Comparison of ENCODE assay signal across 8 cellular contexts in the genomic region with DNA sequence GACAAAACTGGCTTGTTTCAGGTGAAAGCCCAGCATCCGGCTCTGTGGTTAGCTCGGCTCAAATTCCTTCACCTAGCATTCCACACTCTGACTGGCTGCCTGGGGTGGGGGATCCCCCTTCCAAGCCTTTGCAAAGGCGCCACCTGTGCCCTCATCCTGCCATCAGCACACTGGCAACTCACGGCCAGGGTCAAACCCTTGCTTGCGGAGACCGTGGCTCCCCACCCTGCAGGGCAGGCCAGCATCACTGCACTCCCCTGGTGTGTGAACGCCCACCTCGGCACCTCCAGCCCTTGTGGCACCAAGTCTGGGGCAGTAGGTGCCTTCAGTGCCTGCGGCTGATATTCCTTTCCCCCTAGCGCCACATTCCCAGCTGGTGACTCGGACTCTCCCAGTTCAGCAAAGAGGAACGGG. TPM values are rescaled to one million over a fixed set of nuclear protein-coding genes. Genes with fewer than 3 reads are reported as not detected.
DNase-seq lines count a peak whose midpoint lies in the region; ATAC-seq and TF ChIP-seq lines count a peak whose summit lies in the region.

No MANE protein-coding gene starts in this region.

- no peaks in the 10 kb centered on the region for H3K27me3 Mint-ChIP-seq in activated CD8-positive, alpha-beta T cell treated with anti-CD3 and anti-CD28 coated beads, Interleukin-2, amount 10 ng/mL, durations not matched to agents 7 days and 5 days (ENCODE audit: low read depth)

- H3F3A ChIP-seq in smooth muscle cell (ENCODE audit: low read depth): peaks cover 10% of the 10 kb centered on the region

- H4K20me1 ChIP-seq in smooth muscle cell (ENCODE audit: low read depth): peaks cover 64% of the 10 kb centered on the region

- peaks cover 40% of the 10 kb centered on the region for H3K4me1 Mint-ChIP-seq in activated CD8-positive, alpha-beta T cell treated with anti-CD3 and anti-CD28 coated beads, Interleukin-2, amount 10 ng/mL, durations not matched to agents 7 days and 5 days (ENCODE audit: low read depth)

- H3K9ac ChIP-seq in smooth muscle cell (ENCODE audit: low read depth): peak overlapping the region; percentile 97

- H3K36me3 ChIP-seq in HEK293 (ENCODE audit: control insufficient read depth in 2 of 2, insufficient read depth in 1 of 2, low read length in 2 of 2) (peaks cover 6 to 49% of the 10 kb centered on the region in 2 experiments), smooth muscle cell (ENCODE audit: low read depth) (no peaks in the 10 kb centered on the region)

- peak overlapping the region; percentile 96 for H3K27ac ChIP-seq in HEK293 (ENCODE audit: extremely low read depth, low read depth, low read length)
- peak overlapping the region; percentile 98 for H3K27ac ChIP-seq in smooth muscle cell (ENCODE audit: low read depth)

- H3K4me1 ChIP-seq in HEK293 (ENCODE audit: control insufficient read depth, insufficient read depth, low read length) (peaks cover 12% of the 10 kb centered on the region), smooth muscle cell (ENCODE audit: low read depth) (peaks cover 19% of the 10 kb centered on the region)

- TF ChIP-seq CTCF in HEK293 (tag by site-specific recombination; IDR thresholded peaks at IDR 0.05): no peak
- no peak for TF ChIP-seq CTCF in smooth muscle cell (IDR thresholded peaks at IDR 0.05; ENCODE audit: borderline replicate concordance, insufficient read depth, poor library complexity, severe bottlenecking)

- H3K4me3 Mint-ChIP-seq in activated CD8-positive, alpha-beta T cell treated with anti-CD3 and anti-CD28 coated beads, Interleukin-2, amount 10 ng/mL, durations not matched to agents 7 days and 5 days: peak overlapping the region; percentile 99

- H3K4me3 ChIP-seq in HEK293 (ENCODE audit: low read depth, low read length) (peak overlapping the region; percentile 83), smooth muscle cell (peak overlapping the region; percentile 85)

- WGBS in smooth muscle cell (ENCODE audit: low lambda C conversion rate): 33% methylated on average over 12 of the region's 12 CpGs

- DNase-seq in activated CD8-positive, alpha-beta T cell treated with anti-CD3 and anti-CD28 coated beads, Interleukin-2, amount 10 ng/mL, durations not matched to agents 7 days and 5 days: peak; percentile 28
- DNase-seq in hepatic stellate cell (ENCODE audit: low spot score) (peak; percentile 50), smooth muscle cell (lab: John Stamatoyannopoulos, UW; ENCODE audit: unreplicated experiment) (no peak), NCI-H748 (lab: John Stamatoyannopoulos, UW; ENCODE audit: unreplicated experiment) (no peak), Kasumi-1 (lab: John Stamatoyannopoulos, UW) (no peak), SK-N-DZ (ENCODE audit: low spot score) (no peak)

- peaks cover 32% of the 10 kb centered on the region for H3K36me3 Mint-ChIP-seq in activated CD8-positive, alpha-beta T cell treated with anti-CD3 and anti-CD28 coated beads, Interleukin-2, amount 10 ng/mL, durations not matched to agents 7 days and 5 days (ENCODE audit: low read depth)

- POLR2A ChIA-PET in HEK293 (lab: Yijun Ruan, JAX): interaction anchor here (0.8 to 1.4 kb wide), 4 partner anchors 9 to 57 kb away, joined by 3 to 4 read pairs (median 4); partner anchors contain the start of genes SMCR8 and TOP3A
- POLR2A ChIA-PET in activated CD8-positive, alpha-beta T cell treated with anti-CD3 and anti-CD28 coated beads, Interleukin-2, amount 10 ng/mL, durations not matched to agents 7 days and 5 days (lab: Charles Lee): no interaction called here

- peak overlapping the region; percentile 93 for H3K27ac Mint-ChIP-seq in activated CD8-positive, alpha-beta T cell treated with anti-CD3 and anti-CD28 coated beads, Interleukin-2, amount 10 ng/mL, durations not matched to agents 7 days and 5 days

- ATAC-seq in activated CD8-positive, alpha-beta T cell treated with anti-CD3 and anti-CD28 coated beads, Interleukin-2, amount 10 ng/mL, durations not matched to agents 7 days and 5 days: no peak
- no peak for ATAC-seq in HG02870 (IDR thresholded peaks at IDR 0.05; ENCODE audit: unreplicated experiment)

- H3K9me3 Mint-ChIP-seq in activated CD8-positive, alpha-beta T cell treated with anti-CD3 and anti-CD28 coated beads, Interleukin-2, amount 10 ng/mL, durations not matched to agents 7 days and 5 days (ENCODE audit: insufficient read depth): no peaks in the 10 kb centered on the region

- no peaks in the 10 kb centered on the region for H3K27me3 ChIP-seq in smooth muscle cell (ENCODE audit: low read depth)

- no peak overlapping the region for H2AFZ ChIP-seq in smooth muscle cell (ENCODE audit: low read depth)

- H3K79me2 ChIP-seq in smooth muscle cell (ENCODE audit: low read depth): peaks cover 31% of the 10 kb centered on the region

- H3K4me2 ChIP-seq in smooth muscle cell: peak overlapping the region; percentile 91

- H3K9me3 ChIP-seq in HEK293 (ENCODE audit: control insufficient read depth, insufficient read depth, low read depth, low read length): no peaks in the 10 kb centered on the region
- no peaks in the 10 kb centered on the region for H3K9me3 ChIP-seq in smooth muscle cell (replicated peaks; ENCODE audit: low read depth)

- CTCF ChIA-PET in HEK293 (lab: Yijun Ruan, JAX): interaction anchor here (0.6 to 1.5 kb wide), 4 partner anchors 10 to 81 kb away, joined by 3 to 4 read pairs (median 3); no protein-coding TSS in a partner anchor
- CTCF ChIA-PET in activated CD8-positive, alpha-beta T cell treated with anti-CD3 and anti-CD28 coated beads, Interleukin-2, amount 10 ng/mL, durations not matched to agents 7 days and 5 days (lab: Charles Lee): no interaction called here

TF ChIP-seq in HEK293, 187 proteins besides CTCF, POLR2A, EP300 and RAD21:
- TF ChIP-seq, protein P1, sequence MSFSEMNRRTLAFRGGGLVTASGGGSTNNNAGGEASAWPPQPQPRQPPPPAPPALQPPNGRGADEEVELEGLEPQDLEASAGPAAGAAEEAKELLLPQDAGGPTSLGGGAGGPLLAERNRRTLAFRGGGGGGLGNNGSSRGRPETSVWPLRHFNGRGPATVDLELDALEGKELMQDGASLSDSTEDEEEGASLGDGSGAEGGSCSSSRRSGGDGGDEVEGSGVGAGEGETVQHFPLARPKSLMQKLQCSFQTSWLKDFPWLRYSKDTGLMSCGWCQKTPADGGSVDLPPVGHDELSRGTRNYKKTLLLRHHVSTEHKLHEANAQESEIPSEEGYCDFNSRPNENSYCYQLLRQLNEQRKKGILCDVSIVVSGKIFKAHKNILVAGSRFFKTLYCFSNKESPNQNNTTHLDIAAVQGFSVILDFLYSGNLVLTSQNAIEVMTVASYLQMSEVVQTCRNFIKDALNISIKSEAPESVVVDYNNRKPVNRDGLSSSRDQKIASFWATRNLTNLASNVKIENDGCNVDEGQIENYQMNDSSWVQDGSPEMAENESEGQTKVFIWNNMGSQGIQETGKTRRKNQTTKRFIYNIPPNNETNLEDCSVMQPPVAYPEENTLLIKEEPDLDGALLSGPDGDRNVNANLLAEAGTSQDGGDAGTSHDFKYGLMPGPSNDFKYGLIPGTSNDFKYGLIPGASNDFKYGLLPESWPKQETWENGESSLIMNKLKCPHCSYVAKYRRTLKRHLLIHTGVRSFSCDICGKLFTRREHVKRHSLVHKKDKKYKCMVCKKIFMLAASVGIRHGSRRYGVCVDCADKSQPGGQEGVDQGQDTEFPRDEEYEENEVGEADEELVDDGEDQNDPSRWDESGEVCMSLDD (tag by site-specific recombination; IDR thresholded peaks at IDR 0.05): 0 out of 2 replicates have a peak, but pooled peaks have one; percentile 7
- TF ChIP-seq ZNF585B (tag by site-specific recombination; IDR thresholded peaks at IDR 0.05): no peak
TF ChIP-seq in HEK293: peak in this region for 1.

RNA-seq across cellular contexts. Expression of gene FLII, which starts 1.3 kb away (rescaled TPM):
- 100 to 1,000 TPM; 338 to 364 TPM for total RNA-seq in activated CD8-positive, alpha-beta T cell treated with anti-CD3 and anti-CD28 coated beads, Interleukin-2, amount 10 ng/mL, durations not matched to agents 7 days and 5 days
- 132 and 149 TPM in 2 replicates for total RNA-seq in smooth muscle cell
- 188 and 210 TPM in 2 replicates for polyA plus RNA-seq in smooth muscle cell
- polyA plus RNA-seq in SK-N-DZ (2014; cell fraction: cytosol; rRNA removed): 45.9 and 54.5 TPM in 2 replicates
- polyA plus RNA-seq in SK-N-DZ (2014; cell fraction: nucleus; rRNA removed): 158 and 200 TPM in 2 replicates

RNA-seq across cellular contexts. Expression of gene MIEF2, which starts 3.2 kb away (rescaled TPM):
- 10 to 100 TPM in 1 of 2 experiments, 1 to 10 TPM in 1; 9.0 to 11.1 TPM for total RNA-seq in activated CD8-positive, alpha-beta T cell treated with anti-CD3 and anti-CD28 coated beads, Interleukin-2, amount 10 ng/mL, durations not matched to agents 7 days and 5 days
- 10.4 and 12.0 TPM in 2 replicates for total RNA-seq in smooth muscle cell
- 13.5 and 14.3 TPM in 2 replicates for polyA plus RNA-seq in smooth muscle cell
- polyA plus RNA-seq in SK-N-DZ (2014; cell fraction: cytosol; rRNA removed): 10.1 and 19.3 TPM in 2 replicates
- polyA plus RNA-seq in SK-N-DZ (2014; cell fraction: nucleus; rRNA removed): 34.9 and 35.8 TPM in 2 replicates

RNA-seq across cellular contexts. Expression of gene LLGL1, which starts 31.8 kb away (rescaled TPM):
- 10 to 100 TPM; 27.1 to 27.3 TPM for total RNA-seq in activated CD8-positive, alpha-beta T cell treated with anti-CD3 and anti-CD28 coated beads, Interleukin-2, amount 10 ng/mL, durations not matched to agents 7 days and 5 days
- 37.3 and 37.7 TPM in 2 replicates for total RNA-seq in smooth muscle cell
- 6.7 and 8.5 TPM in 2 replicates for polyA plus RNA-seq in smooth muscle cell
- 99.4 and 115 TPM in 2 replicates for polyA plus RNA-seq in SK-N-DZ (2014; cell fraction: cytosol; rRNA removed)
- polyA plus RNA-seq in SK-N-DZ (2014; cell fraction: nucleus; rRNA removed): 83.2 and 89.5 TPM in 2 replicates

RNA-seq across cellular contexts. Expression of gene TOP3A, which starts 57.5 kb away (rescaled TPM):
- total RNA-seq in activated CD8-positive, alpha-beta T cell treated with anti-CD3 and anti-CD28 coated beads, Interleukin-2, amount 10 ng/mL, durations not matched to agents 7 days and 5 days: 10 to 100 TPM; 75.9 to 77.3 TPM
- 19.9 and 40.9 TPM in 2 replicates for total RNA-seq in smooth muscle cell
- polyA plus RNA-seq in smooth muscle cell: 14.6 and 22.9 TPM in 2 replicates
- 66.1 and 116 TPM in 2 replicates for polyA plus RNA-seq in SK-N-DZ (2014; cell fraction: cytosol; rRNA removed)
- 89.1 and 141 TPM in 2 replicates for polyA plus RNA-seq in SK-N-DZ (2014; cell fraction: nucleus; rRNA removed)

RNA-seq across cellular contexts. Expression of gene SMCR8, which starts 57.8 kb away (rescaled TPM):
- total RNA-seq in activated CD8-positive, alpha-beta T cell treated with anti-CD3 and anti-CD28 coated beads, Interleukin-2, amount 10 ng/mL, durations not matched to agents 7 days and 5 days: 10 to 100 TPM; 23.7 TPM
- total RNA-seq in smooth muscle cell: 10.4 and 12.6 TPM in 2 replicates
- polyA plus RNA-seq in smooth muscle cell: 3.3 and 4.5 TPM in 2 replicates
- 11.6 and 12.3 TPM in 2 replicates for polyA plus RNA-seq in SK-N-DZ (2014; cell fraction: cytosol; rRNA removed)
- polyA plus RNA-seq in SK-N-DZ (2014; cell fraction: nucleus; rRNA removed): 5.8 and 8.0 TPM in 2 replicates

Comparison
In these comparisons a context has a peak if more than half of its experiments do, and no peak if none do; other contexts are left out.
1. DNase-seq: peak in activated CD8-positive, alpha-beta T cell treated with anti-CD3 and anti-CD28 coated beads, Interleukin-2, amount 10 ng/mL, durations not matched to agents 7 days and 5 days (single experiment) and hepatic stellate cell (single experiment); none in smooth muscle cell (single experiment), NCI-H748 (single experiment), Kasumi-1 (0 of 2) and SK-N-DZ (single experiment).